17 cellular contexts compared by ENCODE assay signal in genomic region chr15:43273243-43273642, GRCh38. TPM values are rescaled to one million over a fixed set of nuclear protein-coding genes. Genes with fewer than 3 reads are reported as not detected.
DNase-seq lines count a peak whose midpoint lies in the region; ATAC-seq and TF ChIP-seq lines count a peak whose summit lies in the region.
"Had no signal": no experiment of that assay in that cellular context is flagged by ENCODE, and none has a peak within 500 bp of the region (broad histone marks: within the 10 kb centered on the region; RNA-seq: fewer than 3 reads in every experiment).

No MANE protein-coding gene starts in this region.

- TF ChIP-seq CTCF in left ventricle myocardium inferior (IDR thresholded peaks at IDR 0.05; ENCODE audit: borderline replicate concordance): no peak
- no peak for TF ChIP-seq CTCF in coronary artery (IDR thresholded peaks at IDR 0.05)
- TF ChIP-seq CTCF in neutrophil (IDR thresholded peaks at IDR 0.05): no peak
- TF ChIP-seq CTCF in type B pancreatic cell (conservative IDR thresholded peaks at IDR 0.05): no peak

- peaks cover 9% of the 10 kb centered on the region for H3K4me1 ChIP-seq in left ventricle myocardium inferior
- H3K4me1 ChIP-seq in neutrophil (ENCODE audit: control insufficient read depth in 1 of 2, insufficient read depth in 1 of 2, low read depth in 1 of 2, low read length in 1 of 2): peaks cover 54 to 69% of the 10 kb centered on the region in 2 experiments

- peaks cover 44% of the 10 kb centered on the region for H3K27me3 Mint-ChIP-seq in type B pancreatic cell

- H3K36me3 Mint-ChIP-seq in type B pancreatic cell: no peaks in the 10 kb centered on the region
- H3K36me3 Mint-ChIP-seq: CD4-positive, alpha-beta memory T cell had no signal

- H3K27me3 ChIP-seq in left ventricle myocardium inferior (ENCODE audit: low read depth) (peaks cover 45% of the 10 kb centered on the region), neutrophil (no peaks in the 10 kb centered on the region)

- intact Hi-C loops in left ventricle myocardium inferior (cut with micrococcal nuclease) (no loop called here), cardiac septum (cut with DNase I) (no loop called here)

- H3K9me3 Mint-ChIP-seq in type B pancreatic cell: no peaks in the 10 kb centered on the region
- H3K9me3 Mint-ChIP-seq: GM23338 had no signal

- H3K27ac ChIP-seq in left ventricle myocardium inferior (replicated peaks) (peak overlapping the region; percentile 73), coronary artery (no peak overlapping the region), neutrophil (peak overlapping the region; percentile 30)
- H3K27ac ChIP-seq: C4-2B had no signal

- H3K4me1 Mint-ChIP-seq in type B pancreatic cell (ENCODE audit: unreplicated experiment): no peaks in the 10 kb centered on the region
- H3K4me1 Mint-ChIP-seq: GM23338 had no signal

- H3K9me3 ChIP-seq in left ventricle myocardium inferior (replicated peaks): peaks cover 13% of the 10 kb centered on the region
- no peaks in the 10 kb centered on the region for H3K9me3 ChIP-seq in neutrophil

- H3K4me3 ChIP-seq in left ventricle myocardium inferior (no peak overlapping the region), coronary artery (no peak overlapping the region), neutrophil (ENCODE audit: low read depth in 1 of 2, low read length in 1 of 2) (no peak overlapping the region)
- H3K4me3 ChIP-seq: GM12878, GM23338 had no signal

- H3K27ac Mint-ChIP-seq in type B pancreatic cell: no peak overlapping the region
- H3K27ac Mint-ChIP-seq: CD4-positive, alpha-beta memory T cell; GM23338 had no signal

- ATAC-seq in GM19324 (IDR thresholded peaks at IDR 0.05; ENCODE audit: low FRiP score, unreplicated experiment): no peak
- ATAC-seq: GM12878, GM23338 had no signal

- H3K36me3 ChIP-seq in left ventricle myocardium inferior: no peaks in the 10 kb centered on the region
- no peaks in the 10 kb centered on the region for H3K36me3 ChIP-seq in neutrophil

- H3K4me3 Mint-ChIP-seq in type B pancreatic cell: no peak overlapping the region
- H3K4me3 Mint-ChIP-seq: CD4-positive, alpha-beta memory T cell; GM23338 had no signal

- DNase-seq in left ventricle myocardium inferior: no peak
- DNase-seq in cardiac septum (ENCODE audit: low spot score): no peak
- peak; percentile 24 for DNase-seq in coronary artery (ENCODE audit: low spot score)
- DNase-seq in type B pancreatic cell (ENCODE audit: extremely low spot score, unreplicated experiment): peak; percentile 29
- DNase-seq in HuH-7.5 (ENCODE audit: low spot score): no peak
- no peak for DNase-seq in activated CD4-positive, alpha-beta T cell treated with anti-CD3 and anti-CD28 coated beads, Interleukin-2, amount 50 U/mL, for 48 hours
- DNase-seq: 8988T; AML-193; CD4-positive, alpha-beta memory T cell; DMS79; H7 had no signal

RNA-seq across cellular contexts. Expression of gene TGM5, which starts 6.5 kb away (rescaled TPM):
- total RNA-seq in left ventricle myocardium inferior (not detected), cardiac septum (not detected), type B pancreatic cell (ENCODE audit: low replicate concordance) (0.22 and 0.71 TPM in 2 replicates)
- total RNA-seq: CD4-positive, alpha-beta memory T cell; G401; GM23338; H7 had no signal

RNA-seq across cellular contexts. Expression of gene TGM7, which starts 28.8 kb away (rescaled TPM):
- total RNA-seq in left ventricle myocardium inferior (not detected), cardiac septum (not detected), type B pancreatic cell (ENCODE audit: low replicate concordance) (not detected in 2 replicates)
- total RNA-seq: CD4-positive, alpha-beta memory T cell; G401; GM12878; GM23338; H7 had no signal

RNA-seq across cellular contexts. Expression of gene EPB42, which starts 52.4 kb away (rescaled TPM):
- total RNA-seq in left ventricle myocardium inferior: not detected
- 0.38 TPM for total RNA-seq in cardiac septum
- total RNA-seq in type B pancreatic cell (ENCODE audit: low replicate concordance): not detected in 2 replicates
- total RNA-seq: CD4-positive, alpha-beta memory T cell; G401; GM12878; GM23338; H7 had no signal

RNA-seq across cellular contexts. Expression of gene LCMT2, which starts 57.1 kb away (rescaled TPM):
- total RNA-seq in left ventricle myocardium inferior (7.0 TPM), cardiac septum (6.4 TPM), type B pancreatic cell (ENCODE audit: low replicate concordance) (12.5 and 13.7 TPM in 2 replicates)
- total RNA-seq: G401 had no signal

Comparison
In these comparisons a context has a peak if more than half of its experiments do, and no peak if none do; other contexts are left out.
1. DNase-seq: peak in coronary artery (single experiment) and type B pancreatic cell (single experiment); none in left ventricle myocardium inferior (single experiment), cardiac septum (single experiment), HuH-7.5 (single experiment) and activated CD4-positive, alpha-beta T cell treated with anti-CD3 and anti-CD28 coated beads, Interleukin-2, amount 50 U/mL, for 48 hours (0 of 2).
2. H3K27ac ChIP-seq: peak in left ventricle myocardium inferior (single experiment) and neutrophil (single experiment); none in coronary artery (0 of 2).